Comparison of ENCODE assay signal across 8 cellular contexts in genomic region chr16:50152807-50153647, GRCh38. TPM values are rescaled to one million over a fixed set of nuclear protein-coding genes. Genes with fewer than 3 reads are reported as not detected.
DNase-seq lines count a peak whose midpoint lies in the region; ATAC-seq and TF ChIP-seq lines count a peak whose summit lies in the region.

TSS of gene TENT4B (plus strand) at chr16:50153306. CDS start at chr16:50153622, 316 bp downstream.

- ATAC-seq in GM21723 (IDR thresholded peaks at IDR 0.05; ENCODE audit: unreplicated experiment): peak; percentile 73

- peak; percentile 3 for TF ChIP-seq CTCF in neutrophil (IDR thresholded peaks at IDR 0.05)
- no peak for TF ChIP-seq CTCF in subcutaneous adipose tissue (IDR thresholded peaks at IDR 0.05; ENCODE audit: low read depth)

- peak within 1 kb of the TSS; percentile 59 for H3K4me3 ChIP-seq in Jurkat, Clone E6-1 (ENCODE audit: low read length)
- peak within 1 kb of the TSS; percentile 90 to 98 for H3K4me3 ChIP-seq in neutrophil (ENCODE audit: low read depth in 1 of 2, low read length in 1 of 2)

- H3K9ac ChIP-seq in ES-I3 (ENCODE audit: low read depth, low read length): peak within 1 kb of the TSS; percentile 96

- H3K9me3 ChIP-seq in ES-I3 (ENCODE audit: control insufficient read depth, insufficient read depth, low read length): no peaks in the 10 kb centered on the region
- H3K9me3 ChIP-seq in neutrophil: no peaks in the 10 kb centered on the region

- DNase-seq in Jurkat, Clone E6-1 (ENCODE audit: low read depth, low spot score): peak; percentile 77
- DNase-seq in SK-MEL-5 (ENCODE audit: low read depth, low spot score): peak; percentile 78
- peak; percentile 88 for DNase-seq in activated naive CD4-positive, alpha-beta T cell treated with Interleukin-2 at 50 U/mL for 16 hours
- DNase-seq in foreskin melanocyte: peak; percentile 77

- peaks cover 4% of the 10 kb centered on the region; the same call in 1 of the 2 replicates for H3K4me1 ChIP-seq in ES-I3 (ENCODE audit: insufficient read depth, low read length)
- peaks cover 31 to 32% of the 10 kb centered on the region in 2 experiments for H3K4me1 ChIP-seq in neutrophil (ENCODE audit: control insufficient read depth in 1 of 2, insufficient read depth in 1 of 2, low read depth in 1 of 2, low read length in 1 of 2)

- peak within 1 kb of the TSS; percentile 93 for H3K27ac ChIP-seq in neutrophil

- no peaks in the 10 kb centered on the region for H3K27me3 ChIP-seq in neutrophil

- in situ Hi-C loops in SK-MEL-5 (cut with HindIII; ENCODE audit: low pct_unique_long_range_greater_than_20kb, low sequenced_read_pairs): no loop called here

- H3K36me3 ChIP-seq in ES-I3 (ENCODE audit: insufficient read depth, low read length) (no peaks in the 10 kb centered on the region), neutrophil (no peaks in the 10 kb centered on the region)

RNA-seq across cellular contexts. Expression of gene TENT4B, which starts in this region (rescaled TPM):
- 6.6 TPM for polyA plus RNA-seq in Jurkat, Clone E6-1 (2012; ENCODE audit: insufficient read depth, insufficient read length)
- 6.0 and 7.2 TPM in 2 replicates for total RNA-seq in SK-MEL-5 (2014; rRNA removed; shearing (Covaris generic))
- 6.3 and 10.3 TPM in 2 replicates for polyA plus RNA-seq in SK-MEL-5 (2015; cell fraction: cytosol; rRNA removed)
- 10.7 and 12.6 TPM in 2 replicates for polyA plus RNA-seq in SK-MEL-5 (2015; cell fraction: nucleus; rRNA removed)
- total RNA-seq in subcutaneous adipose tissue: 10 to 100 TPM; 12.4 to 14.3 (median 13.2) TPM

Comparison
In these comparisons a context has a peak if more than half of its experiments do, and no peak if none do; other contexts are left out.
1. Peak in every context shown above with its lines: DNase-seq, ATAC-seq, H3K4me3 ChIP-seq and H3K27ac ChIP-seq.